8 cellular contexts compared by ENCODE assay signal in genomic region chr12:91178139-91178561, GRCh38. TPM values are rescaled to one million over a fixed set of nuclear protein-coding genes. Genes with fewer than 3 reads are reported as not detected.
DNase-seq lines count a peak whose midpoint lies in the region; ATAC-seq and TF ChIP-seq lines count a peak whose summit lies in the region.

No MANE protein-coding gene starts in this region.

- H3K36me3 Mint-ChIP-seq in activated CD8-positive, alpha-beta T cell treated with anti-CD3 and anti-CD28 coated beads for 36 hours (ENCODE audit: low read depth), result no peaks in the 10 kb centered on the region
- H3K36me3 Mint-ChIP-seq in activated CD8-positive, alpha-beta T cell treated with anti-CD3 and anti-CD28 coated beads, Interleukin-2, amount 10 ng/mL, durations not matched to agents 7 days and 5 days (ENCODE audit: low read depth), result no peaks in the 10 kb centered on the region
- H3K36me3 Mint-ChIP-seq in activated naive CD4-positive, alpha-beta T cell treated with anti-CD3 and anti-CD28 coated beads, Interleukin-2, amount 50 U/mL, for 72 hours, result no peaks in the 10 kb centered on the region

- no peaks in the 10 kb centered on the region for H3K36me3 ChIP-seq in transverse colon

- H3K9me3 Mint-ChIP-seq in activated CD8-positive, alpha-beta T cell treated with anti-CD3 and anti-CD28 coated beads for 36 hours, result no peaks in the 10 kb centered on the region
- no peaks in the 10 kb centered on the region for H3K9me3 Mint-ChIP-seq in activated CD8-positive, alpha-beta T cell treated with anti-CD3 and anti-CD28 coated beads, Interleukin-2, amount 10 ng/mL, durations not matched to agents 7 days and 5 days (ENCODE audit: insufficient read depth)
- H3K9me3 Mint-ChIP-seq in activated naive CD4-positive, alpha-beta T cell treated with anti-CD3 and anti-CD28 coated beads, Interleukin-2, amount 50 U/mL, for 72 hours, result no peaks in the 10 kb centered on the region

- no peaks in the 10 kb centered on the region for H3K9me3 ChIP-seq in transverse colon

- H3K4me3 ChIP-seq in transverse colon, result peak overlapping the region in 3 of 4 donors; percentile 11 to 39 (median 15)

- no peaks in the 10 kb centered on the region for H3K27me3 Mint-ChIP-seq in activated CD8-positive, alpha-beta T cell treated with anti-CD3 and anti-CD28 coated beads for 36 hours
- no peaks in the 10 kb centered on the region for H3K27me3 Mint-ChIP-seq in activated CD8-positive, alpha-beta T cell treated with anti-CD3 and anti-CD28 coated beads, Interleukin-2, amount 10 ng/mL, durations not matched to agents 7 days and 5 days (ENCODE audit: low read depth)

- 24 to 36% methylated on average over 7 of the region's 7 CpGs for WGBS in transverse colon (ENCODE audit: low coverage in 1 of 2), 2 donors

- ATAC-seq in activated CD8-positive, alpha-beta T cell treated with anti-CD3 and anti-CD28 coated beads for 36 hours, result no peak
- no peak for ATAC-seq in activated CD8-positive, alpha-beta T cell treated with anti-CD3 and anti-CD28 coated beads, Interleukin-2, amount 10 ng/mL, durations not matched to agents 7 days and 5 days
- no peak for ATAC-seq in activated naive CD4-positive, alpha-beta T cell treated with anti-CD3 and anti-CD28 coated beads, Interleukin-2, amount 50 U/mL, for 72 hours
- no peak for ATAC-seq in HG03280 (IDR thresholded peaks at IDR 0.05; ENCODE audit: unreplicated experiment)

- POLR2A ChIA-PET in activated CD8-positive, alpha-beta T cell treated with anti-CD3 and anti-CD28 coated beads for 36 hours (lab: Charles Lee), result no interaction called here
- POLR2A ChIA-PET in activated CD8-positive, alpha-beta T cell treated with anti-CD3 and anti-CD28 coated beads, Interleukin-2, amount 10 ng/mL, durations not matched to agents 7 days and 5 days (lab: Charles Lee), result no interaction called here

- H3K4me1 Mint-ChIP-seq in activated CD8-positive, alpha-beta T cell treated with anti-CD3 and anti-CD28 coated beads for 36 hours (ENCODE audit: low read depth), result no peaks in the 10 kb centered on the region
- no peaks in the 10 kb centered on the region for H3K4me1 Mint-ChIP-seq in activated CD8-positive, alpha-beta T cell treated with anti-CD3 and anti-CD28 coated beads, Interleukin-2, amount 10 ng/mL, durations not matched to agents 7 days and 5 days (ENCODE audit: low read depth)

- H3K27me3 ChIP-seq in layer of hippocampus (ENCODE audit: control insufficient read depth, insufficient read depth, low read length), result no peaks in the 10 kb centered on the region
- H3K27me3 ChIP-seq in transverse colon, result no peaks in the 10 kb centered on the region

- intact Hi-C loops in activated CD8-positive, alpha-beta T cell treated with anti-CD3 and anti-CD28 coated beads for 36 hours (cut with micrococcal nuclease), result no loop called here
- intact Hi-C loops in transverse colon (cut with DNase I; ENCODE audit: low total_unique reads), result loop anchor here (10.0 kb wide), 1 partner anchor 147 kb away; no protein-coding TSS in a partner anchor

- no peak for TF ChIP-seq EP300 in transverse colon (IDR thresholded peaks at IDR 0.05; ENCODE audit: low read depth)

- no peak overlapping the region for H3K4me3 Mint-ChIP-seq in activated CD8-positive, alpha-beta T cell treated with anti-CD3 and anti-CD28 coated beads for 36 hours
- H3K4me3 Mint-ChIP-seq in activated CD8-positive, alpha-beta T cell treated with anti-CD3 and anti-CD28 coated beads, Interleukin-2, amount 10 ng/mL, durations not matched to agents 7 days and 5 days, result no peak overlapping the region

- peaks cover 0 to 4% (median 2%) of the 10 kb centered on the region in 4 donors for H3K4me1 ChIP-seq in transverse colon

- peak; percentile 21 for TF ChIP-seq CTCF in activated CD8-positive, alpha-beta T cell treated with anti-CD3 and anti-CD28 coated beads for 36 hours (IDR thresholded peaks at IDR 0.05)
- TF ChIP-seq CTCF in transverse colon (IDR thresholded peaks at IDR 0.05), result peak; percentile 47 to 52 (median 51)

- no peak for DNase-seq in activated CD8-positive, alpha-beta T cell treated with anti-CD3 and anti-CD28 coated beads for 36 hours
- no peak for DNase-seq in activated CD8-positive, alpha-beta T cell treated with anti-CD3 and anti-CD28 coated beads, Interleukin-2, amount 10 ng/mL, durations not matched to agents 7 days and 5 days
- DNase-seq in amniotic epithelial cell (ENCODE audit: low read depth) (peak; percentile 75), transverse colon (no peak)
- DNase-seq in stimulated activated CD4-positive, alpha-beta T cell treated with anti-CD3 and anti-CD28 coated beads, Interleukin-4, amount 100 ng/mL, for 1 hour, result no peak
- DNase-seq in activated naive CD4-positive, alpha-beta T cell treated with anti-CD3 and anti-CD28 coated beads, Interleukin-2, amount 50 U/mL, for 72 hours (ENCODE audit: low spot score in 2 of 2), result no peak

- in situ Hi-C loops in transverse colon (cut with MboI; ENCODE audit: low pct_ligation_motif_present in 1 of 4, low pct_unique_long_range_greater_than_20kb in 1 of 4, low sequenced_read_pairs in 3 of 4), result loop anchor here in 2 of 4 donors (5.0 to 25.0 kb wide), 2 partner anchors 149 to 159 kb away; no protein-coding TSS in a partner anchor

- H3K27ac ChIP-seq in layer of hippocampus (ENCODE audit: low read depth, low read length) (peak overlapping the region; percentile 25), transverse colon (peak overlapping the region; percentile 58 to 77 (median 72))

- TF ChIP-seq POLR2A in transverse colon (IDR thresholded peaks at IDR 0.05), result no peak

- CTCF ChIA-PET in activated CD8-positive, alpha-beta T cell treated with anti-CD3 and anti-CD28 coated beads for 36 hours (lab: Charles Lee), result interaction anchor here (1.0 to 3.0 kb wide), 4 partner anchors 118 to 189 kb away, joined by 3 to 7 read pairs (median 4); no protein-coding TSS in a partner anchor
- CTCF ChIA-PET in activated CD8-positive, alpha-beta T cell treated with anti-CD3 and anti-CD28 coated beads, Interleukin-2, amount 10 ng/mL, durations not matched to agents 7 days and 5 days (lab: Charles Lee), result interaction anchor here (1.0 kb wide), 1 partner anchor 68 kb away, joined by 3 read pairs; no protein-coding TSS in a partner anchor

- no peak overlapping the region for H3K27ac Mint-ChIP-seq in activated CD8-positive, alpha-beta T cell treated with anti-CD3 and anti-CD28 coated beads for 36 hours
- H3K27ac Mint-ChIP-seq in activated CD8-positive, alpha-beta T cell treated with anti-CD3 and anti-CD28 coated beads, Interleukin-2, amount 10 ng/mL, durations not matched to agents 7 days and 5 days, result no peak overlapping the region
- no peak overlapping the region for H3K27ac Mint-ChIP-seq in activated naive CD4-positive, alpha-beta T cell treated with anti-CD3 and anti-CD28 coated beads, Interleukin-2, amount 50 U/mL, for 72 hours

RNA-seq across cellular contexts. Expression of gene DCN, which starts 4.5 kb away (rescaled TPM):
- not detected for total RNA-seq in activated CD8-positive, alpha-beta T cell treated with anti-CD3 and anti-CD28 coated beads for 36 hours
- not detected for total RNA-seq in activated CD8-positive, alpha-beta T cell treated with anti-CD3 and anti-CD28 coated beads, Interleukin-2, amount 10 ng/mL, durations not matched to agents 7 days and 5 days
- 100 to 1,000 TPM; 133 to 511 (median 276) TPM for total RNA-seq in transverse colon
- total RNA-seq in activated naive CD4-positive, alpha-beta T cell treated with anti-CD3 and anti-CD28 coated beads, Interleukin-2, amount 50 U/mL, for 72 hours, result not detected

Comparison
In these comparisons a context has a peak if more than half of its experiments do, and no peak if none do; other contexts are left out.
1. RNA of gene DCN, which starts 4.5 kb away (total RNA-seq): 133 to 511 TPM in transverse colon; not detected in activated CD8-positive, alpha-beta T cell treated with anti-CD3 and anti-CD28 coated beads for 36 hours, not detected in activated CD8-positive, alpha-beta T cell treated with anti-CD3 and anti-CD28 coated beads, Interleukin-2, amount 10 ng/mL, durations not matched to agents 7 days and 5 days and not detected in activated naive CD4-positive, alpha-beta T cell treated with anti-CD3 and anti-CD28 coated beads, Interleukin-2, amount 50 U/mL, for 72 hours; every median in the first group is over 100 times any median in the second.